ENCODE assay signal across 8 cellular contexts in the genomic region with DNA sequence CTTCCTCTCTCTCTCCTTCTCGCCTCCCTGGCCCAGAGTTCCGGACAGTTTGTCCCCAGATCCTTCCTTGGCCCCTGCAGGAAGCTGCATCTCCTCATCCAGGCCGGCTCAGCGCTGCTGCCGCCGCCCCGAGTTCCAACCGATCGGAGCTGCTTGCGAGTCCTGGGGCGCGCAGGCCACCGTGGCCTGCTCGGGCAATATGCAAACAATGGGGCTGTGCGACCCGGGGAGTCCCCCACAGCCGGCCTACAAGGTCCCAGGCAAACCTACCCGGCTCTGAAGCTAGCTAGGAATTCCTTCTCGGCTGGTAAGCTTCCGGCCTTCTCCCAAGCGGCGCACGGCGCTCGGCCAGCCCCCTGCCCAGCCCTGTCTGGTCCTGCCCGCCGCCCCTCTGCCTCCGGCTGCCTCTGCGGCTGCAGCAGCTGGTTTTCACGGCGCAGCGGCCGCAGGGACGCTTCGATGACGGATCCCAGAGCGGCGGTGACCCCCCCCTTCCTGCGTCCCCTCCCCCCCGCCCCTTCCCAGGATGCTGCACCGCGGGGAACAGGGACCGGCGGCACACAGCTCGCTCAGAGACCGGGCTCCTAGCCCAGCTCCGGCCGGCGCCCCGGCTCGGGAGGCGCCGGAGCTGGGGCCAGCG. TPM values are rescaled to one million over a fixed set of nuclear protein-coding genes. Genes with fewer than 3 reads are reported as not detected.
A peak's percentile ranks its signal among the peaks of the same experiment; 100 is the strongest.
DNase-seq lines count a peak whose midpoint lies in the region; ATAC-seq and TF ChIP-seq lines count a peak whose summit lies in the region.

No MANE protein-coding gene starts in this region.

- peak overlapping the region; percentile 92 to 100 (median 94) for H3K4me3 Mint-ChIP-seq in CD8-positive, alpha-beta memory T cell

- ATAC-seq in GM21737 (IDR thresholded peaks at IDR 0.05; ENCODE audit: unreplicated experiment): peak; percentile 0
- peak; percentile 37 for ATAC-seq in left colon

- peak overlapping the region; percentile 99 for H3K27ac ChIP-seq in CD8-positive, alpha-beta memory T cell (ENCODE audit: low read depth, low read length)
- H3K27ac ChIP-seq in Peyer's patch (peak overlapping the region; percentile 94 to 98 (median 98)), substantia nigra (ENCODE audit: low read depth, low read length, poor library complexity, severe bottlenecking) (peak overlapping the region; percentile 92)

- peaks cover 0 to 43% of the 10 kb centered on the region in 2 donors for H3K27me3 Mint-ChIP-seq in CD8-positive, alpha-beta memory T cell

- peaks cover 53% of the 10 kb centered on the region for H3K4me1 ChIP-seq in CD8-positive, alpha-beta memory T cell (ENCODE audit: insufficient read depth, low read length)
- peaks cover 0 to 7% (median 2%) of the 10 kb centered on the region in 4 donors for H3K4me1 ChIP-seq in Peyer's patch

- intact Hi-C loops in left colon (cut with DNase I, micrococcal nuclease): loop anchor here in 1 of 2 donors (5.0 kb wide), 1 partner anchor 61 kb away; a partner anchor contains a TSS

- H3K36me3 ChIP-seq in CD8-positive, alpha-beta memory T cell (ENCODE audit: insufficient read depth, low read length): peaks cover 24% of the 10 kb centered on the region
- peaks cover 0 to 31% (median 0%) of the 10 kb centered on the region in 3 donors for H3K36me3 ChIP-seq in Peyer's patch

- no peaks in the 10 kb centered on the region for H3K9me3 ChIP-seq in CD8-positive, alpha-beta memory T cell (ENCODE audit: low read length)
- H3K9me3 ChIP-seq in Peyer's patch: no peaks in the 10 kb centered on the region

- peaks cover 56 to 65% (median 61%) of the 10 kb centered on the region in 3 donors for H3K4me1 Mint-ChIP-seq in CD8-positive, alpha-beta memory T cell

- CTCF ChIA-PET in CD8-positive, alpha-beta memory T cell (lab: Charles Lee): interaction anchor here (1.0 to 16.7 kb wide), 8 partner anchors 24 to 717 kb away, joined by 3 to 300 read pairs (median 24); a partner anchor contains a TSS

- TF ChIP-seq CTCF in Peyer's patch (IDR thresholded peaks at IDR 0.05): no peak

- POLR2A ChIA-PET in CD8-positive, alpha-beta memory T cell (lab: Charles Lee): interaction anchor here (0.5 to 10.5 kb wide), 9 partner anchors 25 to 303 kb away, joined by 3 to 330 read pairs (median 4); a partner anchor contains a TSS

- peak in 4 of 5 donors; percentile 20 to 63 (median 40) for DNase-seq in CD8-positive, alpha-beta memory T cell
- DNase-seq in Peyer's patch: peak in 1 of 3 donors; percentile 56
- DNase-seq in central memory CD4-positive, alpha-beta T cell: peak; percentile 29
- peak in 1 of 2 donors; percentile 31 for DNase-seq in left colon
- peak in 40 of 49 donors; percentile 3 to 74 (median 26) for DNase-seq in substantia nigra (lab: John Stamatoyannopoulos, UW)
- DNase-seq in A172 (ENCODE audit: low spot score): no peak
- DNase-seq in DMS153 treated with DMSO at 0.1 percent for 48 hours (lab: John Stamatoyannopoulos, UW; ENCODE audit: unreplicated experiment): no peak

- no peaks in the 10 kb centered on the region for H3K27me3 ChIP-seq in CD8-positive, alpha-beta memory T cell (ENCODE audit: insufficient read depth, low read length, poor library complexity, severe bottlenecking)
- H3K27me3 ChIP-seq in Peyer's patch: no peaks in the 10 kb centered on the region

- peaks cover 0 to 16% (median 4%) of the 10 kb centered on the region in 5 donors for H3K9me3 Mint-ChIP-seq in CD8-positive, alpha-beta memory T cell

- H3K4me3 ChIP-seq in CD8-positive, alpha-beta memory T cell (ENCODE audit: low read length): peak overlapping the region; percentile 85
- peak overlapping the region; percentile 70 to 89 (median 85) for H3K4me3 ChIP-seq in Peyer's patch

- peak overlapping the region; percentile 96 to 100 (median 99) for H3K27ac Mint-ChIP-seq in CD8-positive, alpha-beta memory T cell

- H3K36me3 Mint-ChIP-seq in CD8-positive, alpha-beta memory T cell: peaks cover 15 to 40% (median 16%) of the 10 kb centered on the region in 3 donors

- TF ChIP-seq POLR2A in Peyer's patch (IDR thresholded peaks at IDR 0.05): peak in 1 of 2 donors; percentile 44

RNA-seq across cellular contexts. Expression of a gene that starts 59.4 kb away (rescaled TPM):
- total RNA-seq in CD8-positive, alpha-beta memory T cell: 10 to 100 TPM; 45.0 to 47.3 TPM
- polyA plus RNA-seq in CD8-positive, alpha-beta memory T cell: 790 TPM
- 1,000 to 10,000 TPM in 1 of 4 donors, 100 to 1,000 TPM in 3; 185 to 1,146 (median 313) TPM for total RNA-seq in Peyer's patch
- 100 to 1,000 TPM in 1 of 2 donors, 10 to 100 TPM in 1; 33.0 to 106 TPM for total RNA-seq in left colon
- total RNA-seq in A172 (2014; rRNA removed; shearing (Covaris generic)): 6.9 and 7.7 TPM in 2 replicates

Comparison
In these comparisons a context has a peak if more than half of its experiments do, and no peak if none do; other contexts are left out.
1. DNase-seq: peak in CD8-positive, alpha-beta memory T cell (4 of 5), central memory CD4-positive, alpha-beta T cell (single experiment) and substantia nigra (40 of 49); none in A172 (single experiment) and DMS153 treated with DMSO at 0.1 percent for 48 hours (single experiment).
2. Peak in every context shown above with its lines, with median percentiles within 50 percentile points of each other: H3K27ac ChIP-seq.